In genomic region chr5:173231381-173231766, GRCh38 we compare ENCODE assay signal across 25 cellular contexts. TPM values are rescaled to one million over a fixed set of nuclear protein-coding genes. Genes with fewer than 3 reads are reported as not detected.
DNase-seq lines count a peak whose midpoint lies in the region; ATAC-seq and TF ChIP-seq lines count a peak whose summit lies in the region.
"Had no signal": no experiment of that assay in that cellular context is flagged by ENCODE, and none has a peak within 500 bp of the region (broad histone marks: within the 10 kb centered on the region; RNA-seq: fewer than 3 reads in every experiment).

No MANE protein-coding gene starts in this region.

- DNase-seq in activated T-cell treated with anti-CD3 and anti-CD28 coated beads, Interleukin-2, amount 50 U/mL, for 72 hours, result no peak
- DNase-seq in activated T-cell treated with anti-CD3 and anti-CD28 coated beads, Interleukin-2, amount 50 U/mL, for 1 hour, result no peak
- DNase-seq in GM13977 (ENCODE audit: low spot score) (peak; percentile 36), mesenteric fat pad (ENCODE audit: low spot score) (peak; percentile 37), HT-29 (ENCODE audit: low spot score) (no peak), foreskin fibroblast (no peak)
- DNase-seq in stimulated activated naive CD8-positive, alpha-beta T cell treated with anti-CD3 and anti-CD28 coated beads, Interleukin-15, Interleukin-2, amounts not matched to agents 100 U/mL and 50 U/mL, for 24 hours, result no peak
- DNase-seq: CD4-positive, CD25-positive, alpha-beta regulatory T cell; DMS153; DND-41; GM23248; IMR-90; KG1; MG63; NCI-H1105 treated with DMSO at 0.1 percent for 48 hours; NCI-H146; NCI-H1930; NCI-H2107; NCI-H524 treated with DMSO at 0.1 percent for 48 hours; NCI-H774; PC-3 had no signal

- H3K27me3 Mint-ChIP-seq in activated T-cell treated with anti-CD3 and anti-CD28 coated beads, Interleukin-2, amount 50 U/mL, for 72 hours (ENCODE audit: low read depth), result peaks cover 95% of the 10 kb centered on the region

- no peaks in the 10 kb centered on the region for H3K9me3 ChIP-seq in HEK293 (ENCODE audit: control insufficient read depth, insufficient read depth, low read depth, low read length)
- H3K9me3 ChIP-seq: HAP-1, MG63 had no signal

- no peak for ATAC-seq in activated T-cell treated with anti-CD3 and anti-CD28 coated beads, Interleukin-2, amount 50 U/mL, for 72 hours (replicated peaks in 1 of 2)
- ATAC-seq in stimulated activated naive CD8-positive, alpha-beta T cell treated with anti-CD3 and anti-CD28 coated beads, Interleukin-15, Interleukin-2, amounts not matched to agents 100 U/mL and 50 U/mL, for 24 hours, result no peak

- peaks cover 0 to 4% of the 10 kb centered on the region in 2 donors for H3K36me3 Mint-ChIP-seq in activated T-cell treated with anti-CD3 and anti-CD28 coated beads, Interleukin-2, amount 50 U/mL, for 72 hours (ENCODE audit: insufficient read depth in 2 of 2)
- H3K36me3 Mint-ChIP-seq: CD4-positive, CD25-positive, alpha-beta regulatory T cell had no signal

- no peaks in the 10 kb centered on the region; the same call in 1 of the 2 replicates for H3K4me1 ChIP-seq in HEK293 (ENCODE audit: control insufficient read depth, insufficient read depth, low read length)
- H3K4me1 ChIP-seq: BLaER1, HAP-1 had no signal

- H3K27ac ChIP-seq in HEK293 (ENCODE audit: extremely low read depth, low read depth, low read length), result 0 out of 2 replicates have a peak overlapping the region, but pooled peaks have one; percentile 9
- H3K27ac ChIP-seq: BLaER1, GM23248 had no signal

- peaks cover 0 to 43% of the 10 kb centered on the region in 2 experiments; a peak in 1 of 3 replicates for H3K36me3 ChIP-seq in HEK293 (ENCODE audit: control insufficient read depth in 2 of 2, insufficient read depth in 1 of 2, low read length in 2 of 2)
- H3K36me3 ChIP-seq: BLaER1, HAP-1 had no signal

- H3K4me1 Mint-ChIP-seq in activated T-cell treated with anti-CD3 and anti-CD28 coated beads, Interleukin-2, amount 50 U/mL, for 72 hours (ENCODE audit: low read depth), result peaks cover 60% of the 10 kb centered on the region

- no peaks in the 10 kb centered on the region for H3K9me3 Mint-ChIP-seq in activated T-cell treated with anti-CD3 and anti-CD28 coated beads, Interleukin-2, amount 50 U/mL, for 72 hours

- H3K4me3 Mint-ChIP-seq in activated T-cell treated with anti-CD3 and anti-CD28 coated beads, Interleukin-2, amount 50 U/mL, for 72 hours, result no peak overlapping the region
- H3K4me3 Mint-ChIP-seq: CD4-positive, CD25-positive, alpha-beta regulatory T cell had no signal

- no peak for TF ChIP-seq CTCF in GM13977 (IDR thresholded peaks at IDR 0.05; ENCODE audit: extremely low read depth, insufficient read depth, missing control alignments)
- TF ChIP-seq CTCF in HEK293 (tag by site-specific recombination; IDR thresholded peaks at IDR 0.05), result no peak
- TF ChIP-seq CTCF in foreskin fibroblast (IDR thresholded peaks at IDR 0.05; ENCODE audit: low read depth, low read length), result no peak

- in situ Hi-C loops in GM13977 (cut with MboI; ENCODE audit: low pct_unique_long_range_greater_than_20kb, low sequenced_read_pairs, unreplicated experiment), result loop anchor here (25.0 kb wide), 1 partner anchor 1919 kb away; the partner anchor contains the start of gene TLX3

- POLR2A ChIA-PET in HEK293 (lab: Yijun Ruan, JAX), result no interaction called here

- peak overlapping the region; percentile 26 for H3K27ac Mint-ChIP-seq in activated T-cell treated with anti-CD3 and anti-CD28 coated beads, Interleukin-2, amount 50 U/mL, for 72 hours
- H3K27ac Mint-ChIP-seq: CD4-positive, CD25-positive, alpha-beta regulatory T cell had no signal

- CTCF ChIA-PET in HEK293 (lab: Yijun Ruan, JAX), result interaction anchor here (0.6 kb wide), 1 partner anchor 1999 kb away, joined by 3 read pairs; no protein-coding TSS in a partner anchor

- H3K4me3 ChIP-seq in HEK293 (ENCODE audit: low read depth, low read length) (no peak overlapping the region), foreskin fibroblast (ENCODE audit: low read depth in 1 of 2, low read length in 2 of 2) (no peak overlapping the region)
- H3K4me3 ChIP-seq: BLaER1, GM23248, HAP-1, MG63 had no signal

TF ChIP-seq in HEK293, 187 proteins besides CTCF, POLR2A, EP300 and RAD21:
- TF ChIP-seq ZNF324 (tag by site-specific recombination; IDR thresholded peaks at IDR 0.05), result no peak
- TF ChIP-seq, protein P1, sequence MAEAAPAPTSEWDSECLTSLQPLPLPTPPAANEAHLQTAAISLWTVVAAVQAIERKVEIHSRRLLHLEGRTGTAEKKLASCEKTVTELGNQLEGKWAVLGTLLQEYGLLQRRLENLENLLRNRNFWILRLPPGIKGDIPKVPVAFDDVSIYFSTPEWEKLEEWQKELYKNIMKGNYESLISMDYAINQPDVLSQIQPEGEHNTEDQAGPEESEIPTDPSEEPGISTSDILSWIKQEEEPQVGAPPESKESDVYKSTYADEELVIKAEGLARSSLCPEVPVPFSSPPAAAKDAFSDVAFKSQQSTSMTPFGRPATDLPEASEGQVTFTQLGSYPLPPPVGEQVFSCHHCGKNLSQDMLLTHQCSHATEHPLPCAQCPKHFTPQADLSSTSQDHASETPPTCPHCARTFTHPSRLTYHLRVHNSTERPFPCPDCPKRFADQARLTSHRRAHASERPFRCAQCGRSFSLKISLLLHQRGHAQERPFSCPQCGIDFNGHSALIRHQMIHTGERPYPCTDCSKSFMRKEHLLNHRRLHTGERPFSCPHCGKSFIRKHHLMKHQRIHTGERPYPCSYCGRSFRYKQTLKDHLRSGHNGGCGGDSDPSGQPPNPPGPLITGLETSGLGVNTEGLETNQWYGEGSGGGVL (tag by site-specific recombination; IDR thresholded peaks at IDR 0.05), result no peak
- no peak for TF ChIP-seq ZNF623 (tag by site-specific recombination; IDR thresholded peaks at IDR 0.05)
- TF ChIP-seq ZNF292 (tag by site-specific recombination; IDR thresholded peaks at IDR 0.05; ENCODE audit: borderline replicate concordance, low read depth), result no peak
- no peak for TF ChIP-seq ZNF302 (tag by site-specific recombination; IDR thresholded peaks at IDR 0.05; ENCODE audit: low read depth)
- TF ChIP-seq ELK4 (IDR thresholded peaks at IDR 0.05; ENCODE audit: borderline replicate concordance, low read depth, low read length), result no peak
- TF ChIP-seq SP7 (tag by site-specific recombination; IDR thresholded peaks at IDR 0.05), result no peak
- no peak for TF ChIP-seq ZNF645 (tag by site-specific recombination; IDR thresholded peaks at IDR 0.05)
- TF ChIP-seq ZNF211 (tag by site-specific recombination; IDR thresholded peaks at IDR 0.05; ENCODE audit: low read depth), result no peak
- TF ChIP-seq ZNF391 (tag by site-specific recombination; IDR thresholded peaks at IDR 0.05; ENCODE audit: borderline replicate concordance, low read depth), result no peak
- no peak for TF ChIP-seq ZNF138 (tag by site-specific recombination; IDR thresholded peaks at IDR 0.05; ENCODE audit: borderline replicate concordance)
- no peak for TF ChIP-seq HOXC10 (CRISPR knock-in tag; IDR thresholded peaks at IDR 0.05)
- no peak for TF ChIP-seq ZSCAN23 (tag by site-specific recombination; IDR thresholded peaks at IDR 0.05)

RNA-seq across cellular contexts. Expression of gene NKX2-5, which starts 3.6 kb away (rescaled TPM):
- under 1 TPM in 1 of 2 donors, not detected in 1; 0.26 TPM for total RNA-seq in activated T-cell treated with anti-CD3 and anti-CD28 coated beads, Interleukin-2, amount 50 U/mL, for 72 hours
- not detected for total RNA-seq in mesenteric fat pad
- total RNA-seq in HT-29 (2014; rRNA removed; shearing (Covaris generic)), result not detected in 2 replicates
- total RNA-seq: CD4-positive, CD25-positive, alpha-beta regulatory T cell; GM23248; IMR-90; PC-3; SK-MEL-5 had no signal

Comparison
In these comparisons a context has a peak if more than half of its experiments do, and no peak if none do; other contexts are left out.
1. DNase-seq: peak in GM13977 (single experiment) and mesenteric fat pad (single experiment); none in activated T-cell treated with anti-CD3 and anti-CD28 coated beads, Interleukin-2, amount 50 U/mL, for 72 hours (0 of 2), activated T-cell treated with anti-CD3 and anti-CD28 coated beads, Interleukin-2, amount 50 U/mL, for 1 hour (single experiment), HT-29 (single experiment), stimulated activated naive CD8-positive, alpha-beta T cell treated with anti-CD3 and anti-CD28 coated beads, Interleukin-15, Interleukin-2, amounts not matched to agents 100 U/mL and 50 U/mL, for 24 hours (single experiment) and foreskin fibroblast (0 of 2).